ENCODE assay signal across 28 cellular contexts in genomic region chr5:96101358-96102089, GRCh38.
"Had no signal": no experiment of that assay in that cellular context is flagged by ENCODE, and none has a peak within 500 bp of the region (broad histone marks: within the 10 kb centered on the region; RNA-seq: fewer than 3 reads in every experiment).

No MANE protein-coding gene starts in this region.

- H3K4me3 Mint-ChIP-seq: effector memory CD8-positive, alpha-beta T cell; mesothelial cell of epicardium; naive B cell; natural killer cell treated with Interleukin-12 subunit alpha and Interleukin-12 subunit beta and Interleukin-15 and Interleukin-18, amount 100 ng/mL, for 72 hours; stimulated activated naive CD8-positive, alpha-beta T cell treated with anti-CD3 and anti-CD28 coated beads, Interleukin-15, amount 100 ng/mL, for 72 hours had no signal

- H3K36me3 Mint-ChIP-seq: mesothelial cell of epicardium, naive B cell had no signal

- H3K27ac ChIP-seq: esophagus squamous epithelium, heart right ventricle, left lung, parathyroid adenoma, right lobe of liver, suprapubic skin, transverse colon, upper lobe of right lung, uterus had no signal

- H2AFZ ChIP-seq: parathyroid adenoma had no signal

- H3K9ac ChIP-seq: parathyroid adenoma had no signal

- ATAC-seq: effector memory CD8-positive, alpha-beta T cell; left cardiac atrium; left lung; mucosa of descending colon; natural killer cell treated with Interleukin-12 subunit alpha and Interleukin-12 subunit beta and Interleukin-15 and Interleukin-18, amount 100 ng/mL, for 72 hours; right lobe of liver; stimulated activated naive CD8-positive, alpha-beta T cell treated with anti-CD3 and anti-CD28 coated beads, Interleukin-15, amount 100 ng/mL, for 72 hours; upper lobe of right lung had no signal

- H3K27me3 ChIP-seq: esophagus squamous epithelium, heart right ventricle, left lung, right lobe of liver, suprapubic skin, transverse colon, upper lobe of right lung, uterus had no signal

- H3K4me3 ChIP-seq: esophagus squamous epithelium, heart right ventricle, left lung, mucosa of descending colon, right lobe of liver, suprapubic skin, transverse colon, upper lobe of right lung, uterus had no signal

- H3K9me3 Mint-ChIP-seq: effector memory CD8-positive, alpha-beta T cell; natural killer cell treated with Interleukin-12 subunit alpha and Interleukin-12 subunit beta and Interleukin-15 and Interleukin-18, amount 100 ng/mL, for 72 hours had no signal

- H3K9me3 ChIP-seq: esophagus squamous epithelium, mucosa of descending colon, right lobe of liver, transverse colon, upper lobe of right lung, uterus had no signal

- H3K4me1 ChIP-seq: heart right ventricle, left lung, parathyroid adenoma, right lobe of liver, suprapubic skin, transverse colon, upper lobe of right lung, uterus had no signal

- H3K4me1 Mint-ChIP-seq: mesothelial cell of epicardium; naive B cell; stimulated activated naive CD8-positive, alpha-beta T cell treated with anti-CD3 and anti-CD28 coated beads, Interleukin-15, amount 100 ng/mL, for 72 hours had no signal

- H3K36me3 ChIP-seq: esophagus squamous epithelium, heart right ventricle, left lung, right lobe of liver, suprapubic skin, transverse colon, upper lobe of right lung, uterus had no signal

- H3K79me2 ChIP-seq: parathyroid adenoma had no signal

- H3K27ac Mint-ChIP-seq: effector memory CD8-positive, alpha-beta T cell; mesothelial cell of epicardium; naive B cell; natural killer cell treated with Interleukin-12 subunit alpha and Interleukin-12 subunit beta and Interleukin-15 and Interleukin-18, amount 100 ng/mL, for 72 hours; progenitor cell of endocrine pancreas had no signal

- DNase-seq: cortex of kidney; effector memory CD8-positive, alpha-beta T cell; erythroblast; esophagus squamous epithelium; foreskin melanocyte; glutamatergic neuron; heart right ventricle; hippocampal formation; left cardiac atrium; left lung; mesenchymal stem cell; mucosa of descending colon; naive B cell; occipital lobe; right lobe of liver; small intestine; stimulated activated CD4-positive, alpha-beta T cell treated with anti-CD3 and anti-CD28 coated beads, Interleukin-15, amount 100 ng/mL, for 24 hours; stimulated activated CD4-positive, alpha-beta T cell treated with anti-CD3 and anti-CD28 coated beads, Interleukin-2, amount 100 ng/mL, for 48 hours; stimulated activated naive CD4-positive, alpha-beta T cell; stimulated activated naive CD8-positive, alpha-beta T cell treated with anti-CD3 and anti-CD28 coated beads, Interleukin-15, amount 100 ng/mL, for 72 hours; transverse colon; upper lobe of right lung; uterus had no signal

- H3K27me3 Mint-ChIP-seq: progenitor cell of endocrine pancreas had no signal
